ENCODE assay signal across 1 cellular context in the genomic region with DNA sequence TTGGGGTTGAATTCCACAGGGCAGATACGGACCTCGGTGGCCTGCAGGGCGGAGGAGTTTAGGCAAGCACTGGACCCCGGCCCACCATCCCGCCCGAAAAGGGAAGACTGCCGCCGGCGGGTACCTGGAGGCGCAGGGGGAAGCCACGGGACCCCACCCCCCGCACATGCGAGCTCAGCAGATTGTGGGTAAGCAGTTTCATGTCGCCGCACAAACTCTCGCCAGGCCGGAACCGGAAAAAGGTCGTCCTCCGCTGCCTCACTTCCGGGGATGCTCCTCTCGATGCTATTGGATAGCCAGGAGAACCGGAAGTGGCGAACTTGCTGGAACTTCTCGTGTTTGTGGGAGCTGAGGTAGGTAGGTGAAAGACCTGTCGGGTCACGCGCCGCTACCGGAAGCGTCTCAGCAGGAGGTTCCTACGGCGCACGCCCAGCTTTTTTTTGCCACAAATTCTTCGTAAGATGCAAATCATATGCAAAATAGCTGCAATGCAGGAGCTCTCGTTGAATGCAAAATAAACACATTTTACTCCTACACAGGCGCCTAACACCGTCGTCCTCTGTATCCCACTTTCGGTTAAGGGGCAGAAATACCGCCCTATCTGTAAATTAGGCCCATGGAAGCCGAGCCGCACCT.
A peak's percentile ranks its signal among the peaks of the same experiment; 100 is the strongest.
TF ChIP-seq lines count a peak whose summit lies in the region.

TSS of gene TRMT112 (minus strand) at position 235 of the 636 bp plus-strand sequence. CDS start at position 202, 33 bp downstream.

TF ChIP-seq in HepG2, 621 proteins besides CTCF, POLR2A, EP300 and RAD21 (continued from another document and continues in another):
- TF ChIP-seq CHD2 (IDR thresholded peaks at IDR 0.05; ENCODE audit: low read depth, low read length) (no peak), SALL2 (CRISPR knock-in tag; IDR thresholded peaks at IDR 0.05) (peak; percentile 34), DR1 (CRISPR knock-in tag; IDR thresholded peaks at IDR 0.05) (peak; percentile 46; the same call in 1 of the 2 replicates), CREM (IDR thresholded peaks at IDR 0.05) (peak; percentile 93), CREM (CRISPR knock-in tag; IDR thresholded peaks at IDR 0.05) (no peak), DMAP1 (CRISPR knock-in tag; IDR thresholded peaks at IDR 0.05) (peak; percentile 64; the same call in 1 of the 2 replicates), HOXD1 (CRISPR knock-in tag; IDR thresholded peaks at IDR 0.05) (peak; percentile 78; the same call in 1 of the 2 replicates), SSRP1 (CRISPR knock-in tag; IDR thresholded peaks at IDR 0.05) (peak; percentile 94), ZNF460 (CRISPR knock-in tag; IDR thresholded peaks at IDR 0.05; ENCODE audit: borderline replicate concordance) (no peak), ZNF430 (CRISPR knock-in tag; IDR thresholded peaks at IDR 0.05) (peak; percentile 77; the same call in 1 of the 2 replicates), MNT (IDR thresholded peaks at IDR 0.05) (peak; percentile 64), ZNF556 (CRISPR knock-in tag; IDR thresholded peaks at IDR 0.05; ENCODE audit: borderline replicate concordance) (peak; percentile 24; the same call in 1 of the 2 replicates), PCBP1 (IDR thresholded peaks at IDR 0.05; ENCODE audit: borderline replicate concordance, low read depth, low read length) (0 out of 2 replicates have a peak, but pooled peaks have one; percentile 67), ZMYM2 (CRISPR knock-in tag; IDR thresholded peaks at IDR 0.05) (no peak), ZNF777 (CRISPR knock-in tag; IDR thresholded peaks at IDR 0.05) (peak; percentile 10; the same call in 1 of the 2 replicates), HIVEP1 (CRISPR knock-in tag; IDR thresholded peaks at IDR 0.05) (peak; percentile 83; the same call in 1 of the 2 replicates), TEAD3 (CRISPR knock-in tag; optimal IDR thresholded peaks at IDR 0.05; ENCODE audit: borderline replicate concordance) (peak; percentile 64), ZNF780A (CRISPR knock-in tag; IDR thresholded peaks at IDR 0.05) (no peak), TFE3 (CRISPR knock-in tag; IDR thresholded peaks at IDR 0.05) (peak; percentile 96), ZSCAN31 (CRISPR knock-in tag; IDR thresholded peaks at IDR 0.05; ENCODE audit: low read depth) (peak; percentile 82), AGO1 (IDR thresholded peaks at IDR 0.05; ENCODE audit: low read depth, low read length, poor library complexity, severe bottlenecking) (peak; percentile 70), FOXK1 (CRISPR knock-in tag; IDR thresholded peaks at IDR 0.05; ENCODE audit: borderline replicate concordance, low read depth) (peak; percentile 51; the same call in 1 of the 2 replicates), MAFF (IDR thresholded peaks at IDR 0.05; ENCODE audit: low read depth, low read length) (peak; percentile 87), ZMYM3 (CRISPR knock-in tag; IDR thresholded peaks at IDR 0.05) (no peak), CAMTA2 (CRISPR knock-in tag; IDR thresholded peaks at IDR 0.05; ENCODE audit: borderline replicate concordance) (0 out of 2 replicates have a peak, but pooled peaks have one; percentile 56), KDM3A (CRISPR knock-in tag; IDR thresholded peaks at IDR 0.05; ENCODE audit: low read depth) (peak; percentile 44; the same call in 1 of the 2 replicates), ZNF180 (CRISPR knock-in tag; IDR thresholded peaks at IDR 0.05; ENCODE audit: borderline replicate concordance, low read depth) (no peak), SIX1 (CRISPR knock-in tag; IDR thresholded peaks at IDR 0.05; ENCODE audit: borderline replicate concordance) (no peak), BHLHE40 (IDR thresholded peaks at IDR 0.05; ENCODE audit: low read length) (peak; percentile 65), NCOR1 (IDR thresholded peaks at IDR 0.05; ENCODE audit: borderline replicate concordance, low read length) (peak; percentile 69; the same call in 1 of the 2 replicates), DNMT3B (CRISPR knock-in tag; conservative IDR thresholded peaks at IDR 0.05) (peak; percentile 36; the same call in 1 of the 2 replicates), ZNF230 (CRISPR knock-in tag; IDR thresholded peaks at IDR 0.05) (0 out of 2 replicates have a peak, but pooled peaks have one; percentile 1), MAX (IDR thresholded peaks at IDR 0.05) (peak; percentile 56), KDM5B (CRISPR knock-in tag; IDR thresholded peaks at IDR 0.05; ENCODE audit: borderline replicate concordance) (peak; percentile 43; the same call in 1 of the 2 replicates), ZNF264 (CRISPR knock-in tag; IDR thresholded peaks at IDR 0.05) (peak; percentile 45), TCF12 (IDR thresholded peaks at IDR 0.05) (no peak), TCF12 (CRISPR knock-in tag; IDR thresholded peaks at IDR 0.05) (0 out of 2 replicates have a peak, but pooled peaks have one; percentile 36), GATAD2A (CRISPR knock-in tag; IDR thresholded peaks at IDR 0.05) (no peak), EZH2 (conservative IDR thresholded peaks at IDR 0.05; ENCODE audit: low read depth, low read length) (no peak), STAT6 (CRISPR knock-in tag; IDR thresholded peaks at IDR 0.05; ENCODE audit: borderline replicate concordance) (peak; percentile 24; the same call in 1 of the 2 replicates), NR3C1 (CRISPR knock-in tag; IDR thresholded peaks at IDR 0.05) (no peak), ATF1 (CRISPR knock-in tag; IDR thresholded peaks at IDR 0.05) (peak; percentile 90), ZNF333 (CRISPR knock-in tag; IDR thresholded peaks at IDR 0.05; ENCODE audit: borderline replicate concordance) (0 out of 2 replicates have a peak, but pooled peaks have one; percentile 37), ZNF543 (CRISPR knock-in tag; IDR thresholded peaks at IDR 0.05) (0 out of 2 replicates have a peak, but pooled peaks have one; percentile 26), MEF2D (CRISPR knock-in tag; IDR thresholded peaks at IDR 0.05) (peak; percentile 59; the same call in 1 of the 2 replicates), ZNF563 (CRISPR knock-in tag; IDR thresholded peaks at IDR 0.05) (0 out of 2 replicates have a peak, but pooled peaks have one; percentile 29), ZNF749 (CRISPR knock-in tag; IDR thresholded peaks at IDR 0.05; ENCODE audit: borderline replicate concordance) (no peak; the same call in 1 of the 2 replicates), ZFAT (CRISPR knock-in tag; conservative IDR thresholded peaks at IDR 0.05) (no peak), MAFG (CRISPR knock-in tag; IDR thresholded peaks at IDR 0.05) (0 out of 2 replicates have a peak, but pooled peaks have one; percentile 45)
- TF ChIP-seq, protein P1, sequence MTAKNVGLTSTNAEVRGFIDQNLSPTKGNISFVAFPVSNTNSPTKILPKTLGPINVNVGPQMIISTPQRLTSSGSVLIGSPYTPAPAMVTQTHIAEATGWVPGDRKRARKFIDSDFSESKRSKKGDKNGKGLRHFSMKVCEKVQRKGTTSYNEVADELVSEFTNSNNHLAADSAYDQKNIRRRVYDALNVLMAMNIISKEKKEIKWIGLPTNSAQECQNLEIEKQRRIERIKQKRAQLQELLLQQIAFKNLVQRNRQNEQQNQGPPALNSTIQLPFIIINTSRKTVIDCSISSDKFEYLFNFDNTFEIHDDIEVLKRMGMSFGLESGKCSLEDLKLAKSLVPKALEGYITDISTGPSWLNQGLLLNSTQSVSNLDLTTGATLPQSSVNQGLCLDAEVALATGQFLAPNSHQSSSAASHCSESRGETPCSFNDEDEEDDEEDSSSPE (CRISPR knock-in tag; IDR thresholded peaks at IDR 0.05): peak; percentile 38
- TF ChIP-seq, protein P2, sequence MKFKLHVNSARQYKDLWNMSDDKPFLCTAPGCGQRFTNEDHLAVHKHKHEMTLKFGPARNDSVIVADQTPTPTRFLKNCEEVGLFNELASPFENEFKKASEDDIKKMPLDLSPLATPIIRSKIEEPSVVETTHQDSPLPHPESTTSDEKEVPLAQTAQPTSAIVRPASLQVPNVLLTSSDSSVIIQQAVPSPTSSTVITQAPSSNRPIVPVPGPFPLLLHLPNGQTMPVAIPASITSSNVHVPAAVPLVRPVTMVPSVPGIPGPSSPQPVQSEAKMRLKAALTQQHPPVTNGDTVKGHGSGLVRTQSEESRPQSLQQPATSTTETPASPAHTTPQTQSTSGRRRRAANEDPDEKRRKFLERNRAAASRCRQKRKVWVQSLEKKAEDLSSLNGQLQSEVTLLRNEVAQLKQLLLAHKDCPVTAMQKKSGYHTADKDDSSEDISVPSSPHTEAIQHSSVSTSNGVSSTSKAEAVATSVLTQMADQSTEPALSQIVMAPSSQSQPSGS (CRISPR knock-in tag; IDR thresholded peaks at IDR 0.05): 0 out of 2 replicates have a peak, but pooled peaks have one; percentile 10
- TF ChIP-seq, protein P3, sequence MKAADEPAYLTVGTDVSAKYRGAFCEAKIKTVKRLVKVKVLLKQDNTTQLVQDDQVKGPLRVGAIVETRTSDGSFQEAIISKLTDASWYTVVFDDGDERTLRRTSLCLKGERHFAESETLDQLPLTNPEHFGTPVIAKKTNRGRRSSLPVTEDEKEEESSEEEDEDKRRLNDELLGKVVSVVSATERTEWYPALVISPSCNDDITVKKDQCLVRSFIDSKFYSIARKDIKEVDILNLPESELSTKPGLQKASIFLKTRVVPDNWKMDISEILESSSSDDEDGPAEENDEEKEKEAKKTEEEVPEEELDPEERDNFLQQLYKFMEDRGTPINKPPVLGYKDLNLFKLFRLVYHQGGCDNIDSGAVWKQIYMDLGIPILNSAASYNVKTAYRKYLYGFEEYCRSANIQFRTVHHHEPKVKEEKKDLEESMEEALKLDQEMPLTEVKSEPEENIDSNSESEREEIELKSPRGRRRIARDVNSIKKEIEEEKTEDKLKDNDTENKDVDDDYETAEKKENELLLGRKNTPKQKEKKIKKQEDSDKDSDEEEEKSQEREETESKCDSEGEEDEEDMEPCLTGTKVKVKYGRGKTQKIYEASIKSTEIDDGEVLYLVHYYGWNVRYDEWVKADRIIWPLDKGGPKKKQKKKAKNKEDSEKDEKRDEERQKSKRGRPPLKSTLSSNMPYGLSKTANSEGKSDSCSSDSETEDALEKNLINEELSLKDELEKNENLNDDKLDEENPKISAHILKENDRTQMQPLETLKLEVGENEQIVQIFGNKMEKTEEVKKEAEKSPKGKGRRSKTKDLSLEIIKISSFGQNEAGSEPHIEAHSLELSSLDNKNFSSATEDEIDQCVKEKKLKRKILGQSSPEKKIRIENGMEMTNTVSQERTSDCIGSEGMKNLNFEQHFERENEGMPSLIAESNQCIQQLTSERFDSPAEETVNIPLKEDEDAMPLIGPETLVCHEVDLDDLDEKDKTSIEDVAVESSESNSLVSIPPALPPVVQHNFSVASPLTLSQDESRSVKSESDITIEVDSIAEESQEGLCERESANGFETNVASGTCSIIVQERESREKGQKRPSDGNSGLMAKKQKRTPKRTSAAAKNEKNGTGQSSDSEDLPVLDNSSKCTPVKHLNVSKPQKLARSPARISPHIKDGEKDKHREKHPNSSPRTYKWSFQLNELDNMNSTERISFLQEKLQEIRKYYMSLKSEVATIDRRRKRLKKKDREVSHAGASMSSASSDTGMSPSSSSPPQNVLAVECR (CRISPR knock-in tag; IDR thresholded peaks at IDR 0.05; ENCODE audit: borderline replicate concordance): peak; percentile 61; the same call in 1 of the 2 replicates
